26 cellular contexts compared by ENCODE assay signal in genomic region chr20:39756828-39757227, GRCh38.
A peak's percentile ranks its signal among the peaks of the same experiment; 100 is the strongest.
DNase-seq lines count a peak whose midpoint lies in the region; ATAC-seq, FAIRE-seq and TF ChIP-seq lines count a peak whose summit lies in the region.
"Had no signal": no experiment of that assay in that cellular context is flagged by ENCODE, and none has a peak within 500 bp of the region (broad histone marks: within the 10 kb centered on the region; RNA-seq: fewer than 3 reads in every experiment).

No MANE protein-coding gene starts in this region.

- H3K4me1 Mint-ChIP-seq in nephron, result peaks cover 21% of the 10 kb centered on the region
- no peaks in the 10 kb centered on the region for H3K4me1 Mint-ChIP-seq in stimulated activated effector memory CD8-positive, alpha-beta T cell treated with anti-CD3 and anti-CD28 coated beads, Interleukin-12 subunit alpha, Interleukin-12 subunit beta, amount 100 ng/mL, for 72 hours
- H3K4me1 Mint-ChIP-seq: CD14-positive monocyte; CD8-positive, alpha-beta memory T cell had no signal

- H3K27ac Mint-ChIP-seq in nephron, result peak overlapping the region in 2 of 3 experiments; percentile 56
- no peak overlapping the region for H3K27ac Mint-ChIP-seq in stimulated activated effector memory CD8-positive, alpha-beta T cell treated with anti-CD3 and anti-CD28 coated beads, Interleukin-12 subunit alpha, Interleukin-12 subunit beta, amount 100 ng/mL, for 72 hours
- H3K27ac Mint-ChIP-seq: CD14-positive monocyte; CD4-positive, alpha-beta T cell; CD8-positive, alpha-beta memory T cell had no signal

- no peaks in the 10 kb centered on the region for H3K36me3 Mint-ChIP-seq in nephron (ENCODE audit: low read depth)
- no peaks in the 10 kb centered on the region for H3K36me3 Mint-ChIP-seq in stimulated activated effector memory CD8-positive, alpha-beta T cell treated with anti-CD3 and anti-CD28 coated beads, Interleukin-12 subunit alpha, Interleukin-12 subunit beta, amount 100 ng/mL, for 72 hours
- H3K36me3 Mint-ChIP-seq: CD14-positive monocyte; CD8-positive, alpha-beta memory T cell had no signal

- no peak overlapping the region for H2AFZ ChIP-seq in hepatocyte
- H2AFZ ChIP-seq: GM23248 had no signal

- no peaks in the 10 kb centered on the region for H3K79me2 ChIP-seq in hepatocyte

- H3K36me3 ChIP-seq in hepatocyte (replicated peaks; ENCODE audit: insufficient read depth, low read depth) (no peaks in the 10 kb centered on the region), small intestine (ENCODE audit: control insufficient read depth in 2 of 2, insufficient read depth in 2 of 2, low read length in 2 of 2) (no peaks in the 10 kb centered on the region)
- H3K36me3 ChIP-seq: BE2C; BLaER1 treated with 17β-estradiol and CSF1 and Interleukin-3, amounts not matched to agents 10 nM and 100 nM had no signal

- H3K4me3 ChIP-seq in hepatocyte (no peak overlapping the region), small intestine (ENCODE audit: low read depth in 1 of 2, low read length in 2 of 2) (no peak overlapping the region)
- H3K4me3 ChIP-seq: A549; BLaER1 treated with 17β-estradiol and CSF1 and Interleukin-3, amounts not matched to agents 10 nM and 100 nM; GM23248 had no signal

- ATAC-seq in stimulated activated naive CD8-positive, alpha-beta T cell treated with anti-CD3 and anti-CD28 coated beads, Interleukin-15, Interleukin-2, amounts not matched to agents 100 U/mL and 50 U/mL, for 24 hours, result no peak
- ATAC-seq in HG02642 (IDR thresholded peaks at IDR 0.05; ENCODE audit: poor library complexity, unreplicated experiment), result no peak
- no peak for ATAC-seq in stimulated activated effector memory CD8-positive, alpha-beta T cell treated with anti-CD3 and anti-CD28 coated beads, Interleukin-12 subunit alpha, Interleukin-12 subunit beta, amount 100 ng/mL, for 72 hours
- ATAC-seq: A549 had no signal

- peak; percentile 55 for FAIRE-seq in HTR-8/SVneo (lab: Jason Lieb, UNC)
- FAIRE-seq in small intestine (lab: Jason Lieb, UNC), result no peak
- FAIRE-seq: A549, G401.6, GM12892, GM19239, H1 had no signal

- H3K27ac ChIP-seq in hepatocyte (peak overlapping the region; percentile 15), small intestine (ENCODE audit: low read depth in 1 of 2, low read length in 1 of 2) (no peak overlapping the region)
- H3K27ac ChIP-seq: A549; BLaER1 treated with 17β-estradiol and CSF1 and Interleukin-3, amounts not matched to agents 10 nM and 100 nM; GM23248 had no signal

- no peak for TF ChIP-seq CTCF in hepatocyte (IDR thresholded peaks at IDR 0.05; ENCODE audit: poor library complexity)
- no peak for TF ChIP-seq CTCF in nephron (IDR thresholded peaks at IDR 0.05; ENCODE audit: unreplicated experiment in 3 of 3)

- H4K20me1 ChIP-seq in hepatocyte (ENCODE audit: insufficient read depth, poor library complexity, severe bottlenecking), result no peaks in the 10 kb centered on the region
- H4K20me1 ChIP-seq: BLaER1 treated with 17β-estradiol and CSF1 and Interleukin-3, amounts not matched to agents 10 nM and 100 nM had no signal

- H3K27me3 ChIP-seq in hepatocyte (no peaks in the 10 kb centered on the region), small intestine (ENCODE audit: control insufficient read depth in 2 of 2, insufficient read depth in 2 of 2, low read length in 2 of 2) (no peaks in the 10 kb centered on the region)
- H3K27me3 ChIP-seq: BE2C; BLaER1 treated with 17β-estradiol and CSF1 and Interleukin-3, amounts not matched to agents 10 nM and 100 nM had no signal

- no peaks in the 10 kb centered on the region for H3K9me2 ChIP-seq in hepatocyte (replicated peaks; ENCODE audit: insufficient read depth)

- no peak overlapping the region for H3K4me3 Mint-ChIP-seq in nephron
- H3K4me3 Mint-ChIP-seq in stimulated activated effector memory CD8-positive, alpha-beta T cell treated with anti-CD3 and anti-CD28 coated beads, Interleukin-12 subunit alpha, Interleukin-12 subunit beta, amount 100 ng/mL, for 72 hours, result no peak overlapping the region
- H3K4me3 Mint-ChIP-seq: CD14-positive monocyte; CD4-positive, alpha-beta T cell; CD8-positive, alpha-beta memory T cell had no signal

- H3K9me3 ChIP-seq in hepatocyte (ENCODE audit: low read depth) (no peaks in the 10 kb centered on the region), small intestine (ENCODE audit: control insufficient read depth, low read depth) (no peaks in the 10 kb centered on the region)
- H3K9me3 ChIP-seq: A549; BE2C; BLaER1 treated with 17β-estradiol and CSF1 and Interleukin-3, amounts not matched to agents 10 nM and 100 nM had no signal

- H3K4me2 ChIP-seq in hepatocyte, result no peak overlapping the region
- H3K4me2 ChIP-seq: A549; BLaER1 treated with 17β-estradiol and CSF1 and Interleukin-3, amounts not matched to agents 10 nM and 100 nM had no signal

- peaks cover 6% of the 10 kb centered on the region for H3K4me1 ChIP-seq in hepatocyte (ENCODE audit: insufficient read depth)
- peaks cover 0 to 1% of the 10 kb centered on the region in 2 donors for H3K4me1 ChIP-seq in small intestine (ENCODE audit: control insufficient read depth in 2 of 2, insufficient read depth in 1 of 2, low read depth in 1 of 2, low read length in 1 of 2)
- H3K4me1 ChIP-seq: A549, BE2C had no signal

- DNase-seq in HTR-8/SVneo (ENCODE audit: insufficient read length, low spot score) (no peak), hepatocyte (ENCODE audit: low spot score) (peak; percentile 5), small intestine (peak; percentile 17)
- no peak for DNase-seq in stimulated activated naive CD8-positive, alpha-beta T cell treated with anti-CD3 and anti-CD28 coated beads, Interleukin-15, Interleukin-2, amounts not matched to agents 100 U/mL and 50 U/mL, for 24 hours
- DNase-seq in stimulated activated effector memory CD8-positive, alpha-beta T cell treated with anti-CD3 and anti-CD28 coated beads, Interleukin-12 subunit alpha, Interleukin-12 subunit beta, amount 100 ng/mL, for 72 hours (ENCODE audit: low spot score in 2 of 2), result no peak
- DNase-seq: 8988T; ACHN; AML-193; BE2C; Calu3; CD4-positive, alpha-beta T cell; CD8-positive, alpha-beta memory T cell; COR-L47; DND-41; GM23248; H7; HCEC 1CT had no signal

- H3K27me3 Mint-ChIP-seq in nephron (ENCODE audit: low read depth), result no peaks in the 10 kb centered on the region
- H3K27me3 Mint-ChIP-seq: CD4-positive, alpha-beta T cell had no signal

- no peaks in the 10 kb centered on the region for H3K9me3 Mint-ChIP-seq in nephron
- peaks cover 6% of the 10 kb centered on the region for H3K9me3 Mint-ChIP-seq in stimulated activated effector memory CD8-positive, alpha-beta T cell treated with anti-CD3 and anti-CD28 coated beads, Interleukin-12 subunit alpha, Interleukin-12 subunit beta, amount 100 ng/mL, for 72 hours
- H3K9me3 Mint-ChIP-seq: CD4-positive, alpha-beta T cell had no signal

Comparison
In these comparisons a context has a peak if more than half of its experiments do, and no peak if none do; other contexts are left out.
1. DNase-seq: peak in hepatocyte (single experiment) and small intestine (single experiment); none in HTR-8/SVneo (single experiment), stimulated activated naive CD8-positive, alpha-beta T cell treated with anti-CD3 and anti-CD28 coated beads, Interleukin-15, Interleukin-2, amounts not matched to agents 100 U/mL and 50 U/mL, for 24 hours (single experiment) and stimulated activated effector memory CD8-positive, alpha-beta T cell treated with anti-CD3 and anti-CD28 coated beads, Interleukin-12 subunit alpha, Interleukin-12 subunit beta, amount 100 ng/mL, for 72 hours (0 of 2).